ENCODE assay signal across 21 cellular contexts in the genomic region with DNA sequence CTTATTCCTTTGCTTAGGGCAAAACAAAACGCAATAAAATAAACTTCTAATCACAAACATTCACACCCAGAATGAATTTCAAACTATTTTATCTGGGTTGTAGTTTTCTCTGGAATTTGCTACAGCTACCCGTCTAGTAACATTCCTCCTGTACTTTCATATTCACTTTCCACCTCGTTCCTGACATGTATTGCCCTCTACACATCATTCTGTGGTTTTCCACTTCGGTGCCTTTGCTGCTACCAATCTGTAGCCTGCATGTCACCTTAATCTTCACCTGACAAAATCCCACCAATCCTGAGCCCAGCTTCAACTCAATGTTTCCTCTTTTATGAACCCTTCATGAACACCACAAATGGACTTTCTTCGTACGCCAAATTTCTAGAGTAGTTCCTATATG.
DNase-seq lines count a peak whose midpoint lies in the region; FAIRE-seq lines count a peak whose summit lies in the region.
"Had no signal": no experiment of that assay in that cellular context is flagged by ENCODE, and none has a peak within 500 bp of the region (broad histone marks: within the 10 kb centered on the region; RNA-seq: fewer than 3 reads in every experiment).

No MANE protein-coding gene starts in this region.

- in situ Hi-C loops in ACHN (cut with HindIII; ENCODE audit: low pct_ligation_motif_present, low pct_unique_long_range_greater_than_20kb, low sequenced_read_pairs) = no loop called here

- DNase-seq in ACHN = peak; percentile 23
- DNase-seq in M059J (ENCODE audit: low read depth) = peak; percentile 64
- peak; percentile 20 for DNase-seq in iris pigment epithelial cell (ENCODE audit: low read depth)
- DNase-seq in urothelium cell line (ENCODE audit: low spot score) = no peak
- no peak for DNase-seq in NCI-H69 (lab: John Stamatoyannopoulos, UW)
- DNase-seq in central memory CD4-positive, alpha-beta T cell = no peak
- DNase-seq in islet precursor cell = no peak
- DNase-seq: AML-193; C1 segment of cervical spinal cord; Calu3; CD4-positive, alpha-beta memory T cell; COR-L47; DMS53; DMS79 treated with DMSO at 0.1 percent for 48 hours; GF-D8; GM23248; H7 had no signal

- peak; percentile 63 for FAIRE-seq in urothelium cell line (lab: Jason Lieb, UNC)
- FAIRE-seq: A204.1, GM12891, GM18507, H1 had no signal

Comparison
In these comparisons a context has a peak if more than half of its experiments do, and no peak if none do; other contexts are left out.
1. DNase-seq: peak in ACHN (single experiment), M059J (single experiment) and iris pigment epithelial cell (single experiment); none in urothelium cell line (single experiment), NCI-H69 (single experiment), central memory CD4-positive, alpha-beta T cell (single experiment) and islet precursor cell (single experiment).